ENCODE assay signal across 14 cellular contexts in the genomic region with DNA sequence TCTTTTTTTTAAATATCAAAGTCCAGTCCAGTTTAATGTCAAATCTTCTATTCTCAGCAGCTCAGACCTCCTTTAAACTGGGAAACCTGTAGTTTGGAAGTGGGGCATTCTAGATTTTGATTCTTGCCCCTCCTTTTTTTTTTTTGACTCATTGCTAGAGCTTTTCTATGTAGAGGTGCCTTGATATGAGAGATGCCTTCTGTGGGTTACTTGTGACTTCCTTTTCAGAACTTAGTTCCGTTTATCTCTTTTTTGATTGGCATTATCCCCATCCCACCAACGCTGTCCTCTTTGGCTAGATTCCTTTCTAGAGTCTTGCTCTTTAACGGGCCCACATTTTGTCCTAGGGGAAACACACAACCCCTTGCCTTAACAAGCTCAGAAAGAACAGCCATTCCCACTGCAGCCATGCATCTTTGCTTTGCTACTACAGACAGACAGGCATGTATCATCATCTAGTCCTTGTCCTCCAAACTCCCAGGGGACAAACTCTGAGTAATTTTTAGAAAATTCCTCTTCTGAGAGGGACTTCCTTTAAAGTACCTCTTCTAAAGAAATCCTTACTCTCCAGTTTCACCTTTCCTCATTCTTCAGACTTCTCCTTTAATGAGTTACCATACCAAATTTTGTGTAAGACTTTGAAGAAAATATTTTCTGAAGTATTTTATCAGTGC.
DNase-seq lines count a peak whose midpoint lies in the region; ATAC-seq lines count a peak whose summit lies in the region.
"Had no signal": no experiment of that assay in that cellular context is flagged by ENCODE, and none has a peak within 500 bp of the region (broad histone marks: within the 10 kb centered on the region; RNA-seq: fewer than 3 reads in every experiment).

No MANE protein-coding gene starts in this region.

- H3K36me3 Mint-ChIP-seq in activated naive CD4-positive, alpha-beta T cell treated with anti-CD3 and anti-CD28 coated beads for 36 hours (ENCODE audit: low read depth): peaks cover 18% of the 10 kb centered on the region
- peaks cover 15% of the 10 kb centered on the region for H3K36me3 Mint-ChIP-seq in T-helper 1 cell treated with Interleukin-12 subunit alpha and Interleukin-12 subunit beta and Interleukin-4 antibody, amounts not matched to agents 30 μg/mL and 1 μg/mL, for 36 hours (ENCODE audit: low read depth)
- peaks cover 7 to 17% (median 14%) of the 10 kb centered on the region in 3 donors for H3K36me3 Mint-ChIP-seq in immature natural killer cell

- in situ Hi-C loops in G401 (cut with HindIII; ENCODE audit: low sequenced_read_pairs): no loop called here

- intact Hi-C loops in activated naive CD4-positive, alpha-beta T cell treated with anti-CD3 and anti-CD28 coated beads for 36 hours (cut with micrococcal nuclease): no loop called here

- peak overlapping the region; percentile 22 for H3K27ac Mint-ChIP-seq in activated naive CD4-positive, alpha-beta T cell treated with anti-CD3 and anti-CD28 coated beads for 36 hours
- peak overlapping the region; percentile 58 for H3K27ac Mint-ChIP-seq in T-helper 1 cell treated with Interleukin-12 subunit alpha and Interleukin-12 subunit beta and Interleukin-4 antibody, amounts not matched to agents 30 μg/mL and 1 μg/mL, for 36 hours
- peak overlapping the region; percentile 29 to 79 (median 64) for H3K27ac Mint-ChIP-seq in immature natural killer cell
- H3K27ac Mint-ChIP-seq: activated naive CD8-positive, alpha-beta T cell had no signal

- H3K9me3 Mint-ChIP-seq in activated naive CD4-positive, alpha-beta T cell treated with anti-CD3 and anti-CD28 coated beads for 36 hours: no peaks in the 10 kb centered on the region
- no peaks in the 10 kb centered on the region for H3K9me3 Mint-ChIP-seq in T-helper 1 cell treated with Interleukin-12 subunit alpha and Interleukin-12 subunit beta and Interleukin-4 antibody, amounts not matched to agents 30 μg/mL and 1 μg/mL, for 36 hours
- H3K9me3 Mint-ChIP-seq in immature natural killer cell: no peaks in the 10 kb centered on the region

- no peak overlapping the region for H3K4me3 Mint-ChIP-seq in activated naive CD4-positive, alpha-beta T cell treated with anti-CD3 and anti-CD28 coated beads for 36 hours
- no peak overlapping the region for H3K4me3 Mint-ChIP-seq in T-helper 1 cell treated with Interleukin-12 subunit alpha and Interleukin-12 subunit beta and Interleukin-4 antibody, amounts not matched to agents 30 μg/mL and 1 μg/mL, for 36 hours
- peak overlapping the region in 4 of 5 donors; percentile 33 to 52 (median 44) for H3K4me3 Mint-ChIP-seq in immature natural killer cell
- H3K4me3 Mint-ChIP-seq: activated naive CD8-positive, alpha-beta T cell had no signal

- ATAC-seq in HG03354 (IDR thresholded peaks at IDR 0.05; ENCODE audit: poor library complexity, severe bottlenecking, unreplicated experiment) (no peak), GM19328 (IDR thresholded peaks at IDR 0.05; ENCODE audit: unreplicated experiment) (no peak)

- DNase-seq in activated naive CD4-positive, alpha-beta T cell treated with anti-CD3 and anti-CD28 coated beads for 36 hours: peak; percentile 4
- DNase-seq in activated naive CD4-positive, alpha-beta T cell treated with Interleukin-2 at 50 U/mL for 16 hours: no peak
- DNase-seq in immature natural killer cell (no peak), NCI-H1105 treated with DMSO at 0.1 percent for 48 hours (lab: John Stamatoyannopoulos, UW) (no peak), G401 (ENCODE audit: low spot score) (no peak)
- DNase-seq: foreskin melanocyte; HCEC 1CT; NCI-H2081 treated with DMSO at 0.1 percent for 48 hours; Right ventricle myocardium superior; stimulated activated naive CD4-positive, alpha-beta T cell treated with Interleukin-2 at 50 U/mL for 16 hours had no signal

- H3K4me1 Mint-ChIP-seq in activated naive CD4-positive, alpha-beta T cell treated with anti-CD3 and anti-CD28 coated beads for 36 hours (ENCODE audit: low read depth): peaks cover 26% of the 10 kb centered on the region
- peaks cover 30% of the 10 kb centered on the region for H3K4me1 Mint-ChIP-seq in T-helper 1 cell treated with Interleukin-12 subunit alpha and Interleukin-12 subunit beta and Interleukin-4 antibody, amounts not matched to agents 30 μg/mL and 1 μg/mL, for 36 hours (ENCODE audit: low read depth)
- H3K4me1 Mint-ChIP-seq in immature natural killer cell: peaks cover 37 to 41% of the 10 kb centered on the region in 2 donors

- CTCF ChIA-PET in activated naive CD4-positive, alpha-beta T cell treated with anti-CD3 and anti-CD28 coated beads for 36 hours (lab: Charles Lee): interaction anchor here (0.6 to 1.0 kb wide), 4 partner anchors 9 to 86 kb away, joined by 3 to 6 read pairs (median 4); no protein-coding TSS in a partner anchor

- H3K27me3 Mint-ChIP-seq in activated naive CD4-positive, alpha-beta T cell treated with anti-CD3 and anti-CD28 coated beads for 36 hours (ENCODE audit: low read depth): no peaks in the 10 kb centered on the region
- H3K27me3 Mint-ChIP-seq in T-helper 1 cell treated with Interleukin-12 subunit alpha and Interleukin-12 subunit beta and Interleukin-4 antibody, amounts not matched to agents 30 μg/mL and 1 μg/mL, for 36 hours (ENCODE audit: low read depth): no peaks in the 10 kb centered on the region
- H3K27me3 Mint-ChIP-seq in immature natural killer cell (ENCODE audit: low read depth in 3 of 3): peaks cover 0 to 5% (median 0%) of the 10 kb centered on the region in 3 donors
- H3K27me3 Mint-ChIP-seq: activated naive CD8-positive, alpha-beta T cell had no signal

Comparison
In these comparisons a context has a peak if more than half of its experiments do, and no peak if none do; other contexts are left out.
1. H3K4me3 Mint-ChIP-seq: peak in immature natural killer cell (4 of 5); none in activated naive CD4-positive, alpha-beta T cell treated with anti-CD3 and anti-CD28 coated beads for 36 hours (single experiment) and T-helper 1 cell treated with Interleukin-12 subunit alpha and Interleukin-12 subunit beta and Interleukin-4 antibody, amounts not matched to agents 30 μg/mL and 1 μg/mL, for 36 hours (single experiment).
2. Peak in every context shown above with its lines, with median percentiles within 50 percentile points of each other: H3K27ac Mint-ChIP-seq.